ENCODE assay signal across 18 cellular contexts in the genomic region with DNA sequence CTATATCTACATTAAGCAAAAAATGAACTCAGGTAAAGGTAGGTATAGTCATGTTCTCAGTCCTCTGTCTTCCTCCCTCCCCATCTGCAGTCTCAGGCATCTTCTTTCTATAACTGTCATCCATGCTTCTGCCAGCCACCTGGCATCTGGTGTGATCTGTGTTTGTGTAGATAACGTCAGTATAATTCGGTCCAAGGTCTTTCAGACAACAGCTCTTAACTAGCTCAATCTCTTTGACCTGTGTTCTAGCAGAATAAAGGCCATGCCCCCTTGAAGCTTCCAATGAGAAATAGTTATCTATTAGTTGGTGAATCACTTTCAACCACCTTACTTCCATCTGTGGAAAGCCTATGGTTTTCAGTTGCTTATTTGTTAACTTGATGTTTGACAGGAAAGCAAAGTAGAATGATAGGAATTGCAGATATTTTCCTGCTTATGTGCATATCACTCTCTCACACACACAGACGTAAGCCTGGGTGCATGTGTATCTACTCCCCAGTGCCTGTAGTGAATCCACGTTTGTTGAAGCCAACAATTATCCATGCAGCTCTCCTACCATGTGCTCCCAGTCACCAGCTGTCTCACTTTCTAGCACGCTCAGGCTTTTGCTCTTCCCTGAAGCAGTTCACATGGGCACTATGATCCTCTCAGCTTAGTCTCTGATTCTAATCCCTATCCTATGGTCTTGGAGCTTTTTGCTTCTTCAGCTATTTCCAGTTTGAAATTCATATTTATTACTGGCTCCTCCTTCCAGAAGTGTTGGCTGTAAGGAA.
"Had no signal": no experiment of that assay in that cellular context is flagged by ENCODE, and none has a peak within 500 bp of the region (broad histone marks: within the 10 kb centered on the region; RNA-seq: fewer than 3 reads in every experiment).

No MANE protein-coding gene starts in this region.

- H3K36me3 ChIP-seq: brain microvascular endothelial cell, sigmoid colon, spleen had no signal

- ATAC-seq: activated T-cell treated with anti-CD3 and anti-CD28 coated beads, Interleukin-2, amount 50 U/mL, for 4 hours; left cardiac atrium had no signal

- DNase-seq: activated CD4-positive, alpha-beta T cell treated with anti-CD3 and anti-CD28 coated beads, Interleukin-2, amount 50 U/mL, for 1 hour; activated CD8-positive, alpha-beta memory T cell treated with anti-CD3 and anti-CD28 coated beads, Interleukin-2, amount 50 U/mL, for 4 hours; activated naive CD4-positive, alpha-beta T cell treated with anti-CD3 and anti-CD28 coated beads, Interleukin-2, amount 50 U/mL, for 16 hours; activated T-cell treated with anti-CD3 and anti-CD28 coated beads, Interleukin-2, amount 50 U/mL, for 4 hours; aorta; brain microvascular endothelial cell; central memory CD4-positive, alpha-beta T cell; dorsolateral prefrontal cortex; foreskin fibroblast; hippocampal formation; left cardiac atrium; midbrain; sigmoid colon; spleen; stimulated activated CD8-positive, alpha-beta memory T cell treated with anti-CD3 and anti-CD28 coated beads, Interleukin-4, amount 100 ng/mL, for 48 hours; stimulated activated naive CD4-positive, alpha-beta T cell had no signal

- H2AFZ ChIP-seq: parathyroid adenoma had no signal

- H3K79me2 ChIP-seq: parathyroid adenoma had no signal

- H3K4me3 ChIP-seq: dorsolateral prefrontal cortex, sigmoid colon, spleen had no signal

- H3K4me1 ChIP-seq: parathyroid adenoma, sigmoid colon, spleen had no signal

- H3K9ac ChIP-seq: parathyroid adenoma had no signal

- H3K9me3 ChIP-seq: sigmoid colon, spleen had no signal

- H3K27ac ChIP-seq: brain microvascular endothelial cell, dorsolateral prefrontal cortex, epithelial cell of prostate, parathyroid adenoma, sigmoid colon, spleen had no signal

- H3K27me3 ChIP-seq: brain microvascular endothelial cell, sigmoid colon, spleen had no signal
